ENCODE assay signal across 21 cellular contexts in the genomic region with DNA sequence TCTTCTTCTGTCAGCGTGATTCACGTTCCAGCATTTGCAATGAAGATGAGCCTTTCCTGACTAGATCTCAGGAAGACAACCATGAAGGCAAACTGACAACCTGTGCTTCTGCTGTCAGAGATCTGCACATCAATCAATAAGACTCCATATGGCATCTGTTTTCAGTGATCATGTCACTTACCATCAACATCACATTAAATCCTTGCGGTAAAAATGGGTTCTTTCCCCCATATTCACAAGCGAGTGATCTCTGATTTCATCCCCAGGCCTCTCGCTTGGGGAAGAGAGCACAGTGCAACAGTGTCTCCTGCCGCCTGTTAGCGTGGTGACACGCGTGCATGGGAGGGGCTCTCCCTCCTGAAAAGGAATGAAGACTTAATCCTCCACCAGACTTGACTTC. TPM values are rescaled to one million over a fixed set of nuclear protein-coding genes. Genes with fewer than 3 reads are reported as not detected.
DNase-seq lines count a peak whose midpoint lies in the region; ATAC-seq and TF ChIP-seq lines count a peak whose summit lies in the region.
"Had no signal": no experiment of that assay in that cellular context is flagged by ENCODE, and none has a peak within 500 bp of the region (broad histone marks: within the 10 kb centered on the region; RNA-seq: fewer than 3 reads in every experiment).

No MANE protein-coding gene starts in this region.

- POLR2A ChIA-PET in AG04449 (lab: Yijun Ruan, JAX): no interaction called here
- POLR2A ChIA-PET in OCI-LY7 (lab: Charles Lee): interaction anchor here (0.8 kb wide), 1 partner anchor 537 kb away, joined by 3 read pairs; no protein-coding TSS in a partner anchor

- H4K20me1 ChIP-seq in OCI-LY7 (ENCODE audit: insufficient read depth, low read length): no peaks in the 10 kb centered on the region

- H3K4me3 ChIP-seq in AG04449 (ENCODE audit: low read depth, low read length) (no peak overlapping the region), H7 (ENCODE audit: insufficient read depth, low read depth, low read length) (no peak overlapping the region), OCI-LY7 (ENCODE audit: low read depth, low read length, poor library complexity, severe bottlenecking) (no peak overlapping the region)
- H3K4me3 ChIP-seq: tibial nerve had no signal

- H3K9me3 ChIP-seq in OCI-LY7 (ENCODE audit: low read length): no peaks in the 10 kb centered on the region
- H3K9me3 ChIP-seq: tibial nerve had no signal

- H3K9me3 Mint-ChIP-seq in glutamatergic neuron (ENCODE audit: unreplicated experiment) (peaks cover 4% of the 10 kb centered on the region), osteocyte (ENCODE audit: unreplicated experiment) (no peaks in the 10 kb centered on the region)
- H3K9me3 Mint-ChIP-seq: activated naive CD4-positive, alpha-beta T cell treated with anti-CD3 and anti-CD28 coated beads, Interleukin-2, amount 50 U/mL, for 72 hours had no signal

- CTCF ChIA-PET in AG04449 (lab: Yijun Ruan, JAX) (interaction anchor here (0.9 to 5.6 kb wide), 3 partner anchors 21 to 609 kb away, joined by 3 to 120 read pairs (median 5); no protein-coding TSS in a partner anchor), OCI-LY7 (lab: Charles Lee; ENCODE audit: unreplicated experiment) (no interaction called here)

- no peaks in the 10 kb centered on the region for H3K27me3 Mint-ChIP-seq in glutamatergic neuron (ENCODE audit: unreplicated experiment)
- peaks cover 38% of the 10 kb centered on the region for H3K27me3 Mint-ChIP-seq in osteocyte (ENCODE audit: unreplicated experiment)

- no peak for ATAC-seq in left lobe of liver
- no peak for ATAC-seq in Right ventricle myocardium superior (ENCODE audit: poor library complexity)
- no peak for ATAC-seq in left ventricle myocardium superior
- ATAC-seq: activated naive CD4-positive, alpha-beta T cell treated with anti-CD3 and anti-CD28 coated beads, Interleukin-2, amount 50 U/mL, for 72 hours had no signal

- H3K4me1 Mint-ChIP-seq in glutamatergic neuron (ENCODE audit: low read depth, unreplicated experiment) (peaks cover 35% of the 10 kb centered on the region), osteocyte (ENCODE audit: unreplicated experiment) (peaks cover 3% of the 10 kb centered on the region)

- peak; percentile 12 for TF ChIP-seq CTCF in AG04449 (IDR thresholded peaks at IDR 0.05; ENCODE audit: insufficient read depth, low read length, missing control alignments)
- TF ChIP-seq CTCF in OCI-LY7 (conservative IDR thresholded peaks at IDR 0.05; ENCODE audit: low read length): 0 out of 2 replicates have a peak, but pooled peaks have one; percentile 22
- TF ChIP-seq CTCF in glutamatergic neuron (IDR thresholded peaks at IDR 0.05; ENCODE audit: partially characterized antibody, unreplicated experiment): no peak
- TF ChIP-seq CTCF in osteocyte (IDR thresholded peaks at IDR 0.05): no peak

- DNase-seq in AG04449 (ENCODE audit: low read depth, low spot score): no peak
- DNase-seq in H7: peak; percentile 25
- no peak for DNase-seq in OCI-LY7 (ENCODE audit: low spot score)
- peak; percentile 42 for DNase-seq in glutamatergic neuron
- no peak for DNase-seq in osteocyte (ENCODE audit: extremely low spot score, unreplicated experiment)
- no peak for DNase-seq in left lobe of liver (ENCODE audit: low spot score)
- DNase-seq in Right ventricle myocardium superior: no peak
- no peak for DNase-seq in left ventricle myocardium superior
- DNase-seq: activated CD4-positive, alpha-beta T cell treated with anti-CD3 and anti-CD28 coated beads, Interleukin-2, amount 50 U/mL, for 1 hour; activated T-cell treated with anti-CD3 and anti-CD28 coated beads, Interleukin-2, amount 50 U/mL, for 1 hour; DMS 273 treated with DMSO at 0.1 percent for 48 hours; effector memory CD4-positive, alpha-beta T cell; NCI-H1105; NCI-H510A treated with DMSO at 0.1 percent for 48 hours; stimulated activated CD4-positive, alpha-beta T cell treated with anti-CD3 and anti-CD28 coated beads, Interleukin-4, amount 100 ng/mL, for 4 hours; T-helper 2 cell had no signal

- H3K4me2 ChIP-seq in OCI-LY7 (ENCODE audit: low read length): peak overlapping the region; percentile 10

- H3K79me2 ChIP-seq in OCI-LY7 (ENCODE audit: insufficient read depth, low read depth, low read length): no peaks in the 10 kb centered on the region

- H3K4me3 Mint-ChIP-seq in glutamatergic neuron (ENCODE audit: unreplicated experiment) (peak overlapping the region; percentile 44), osteocyte (ENCODE audit: unreplicated experiment) (no peak overlapping the region)

- H3K27ac ChIP-seq in OCI-LY7 (ENCODE audit: low read depth, low read length, poor library complexity, severe bottlenecking): no peak overlapping the region
- H3K27ac ChIP-seq: tibial nerve had no signal

- H3K27ac Mint-ChIP-seq in glutamatergic neuron (ENCODE audit: unreplicated experiment) (peak overlapping the region; percentile 84), osteocyte (ENCODE audit: unreplicated experiment) (no peak overlapping the region)
- H3K27ac Mint-ChIP-seq: activated naive CD4-positive, alpha-beta T cell treated with anti-CD3 and anti-CD28 coated beads, Interleukin-2, amount 50 U/mL, for 72 hours had no signal

- peak overlapping the region; percentile 50 for H2AFZ ChIP-seq in OCI-LY7 (ENCODE audit: low read length)

- H3K36me3 Mint-ChIP-seq in glutamatergic neuron (ENCODE audit: unreplicated experiment): no peaks in the 10 kb centered on the region
- no peaks in the 10 kb centered on the region for H3K36me3 Mint-ChIP-seq in osteocyte (ENCODE audit: unreplicated experiment)
- H3K36me3 Mint-ChIP-seq: activated naive CD4-positive, alpha-beta T cell treated with anti-CD3 and anti-CD28 coated beads, Interleukin-2, amount 50 U/mL, for 72 hours had no signal

- no peaks in the 10 kb centered on the region for H3K9me2 ChIP-seq in OCI-LY7 (ENCODE audit: insufficient read depth, low read length)

- BruUV-seq in OCI-LY7 (replicated peaks; lab: Mats Ljungman, UMichigan): no TSS peak

- no peaks in the 10 kb centered on the region for H3K27me3 ChIP-seq in H7 (ENCODE audit: control insufficient read depth, insufficient read depth, low read length)

- H3K36me3 ChIP-seq in H7 (replicated peaks; ENCODE audit: control insufficient read depth, insufficient read depth, low read length) (no peaks in the 10 kb centered on the region), OCI-LY7 (ENCODE audit: insufficient read depth, low read length) (no peaks in the 10 kb centered on the region)
- H3K36me3 ChIP-seq: tibial nerve had no signal

- intact Hi-C loops in OCI-LY7 (cut with micrococcal nuclease; ENCODE audit: unreplicated experiment) (no loop called here), Right ventricle myocardium superior (cut with DNase I) (no loop called here), left ventricle myocardium superior (cut with micrococcal nuclease) (no loop called here)

- no peaks in the 10 kb centered on the region for H3K4me1 ChIP-seq in OCI-LY7 (ENCODE audit: insufficient read depth, low read length, poor library complexity, severe bottlenecking)

RNA-seq across cellular contexts. Expression of a gene that starts 11.1 kb away (rescaled TPM):
- total RNA-seq in H7 (2014; rRNA removed; shearing (Covaris generic)): not detected in 2 replicates
- 0.23 TPM in 1 of 2 replicates, not detected in the other for total RNA-seq in OCI-LY7 (2014; rRNA removed; shearing (Covaris generic))
- total RNA-seq in OCI-LY7 (2022) (not detected in 2 replicates), glutamatergic neuron (ENCODE audit: unreplicated experiment) (not detected), osteocyte (not detected in 2 replicates), left lobe of liver (not detected), Right ventricle myocardium superior (not detected), left ventricle myocardium superior (not detected)
- total RNA-seq: activated naive CD4-positive, alpha-beta T cell treated with anti-CD3 and anti-CD28 coated beads, Interleukin-2, amount 50 U/mL, for 72 hours; frontal cortex; H4; mesenteric fat pad; tibial nerve had no signal

Comparison
In these comparisons a context has a peak if more than half of its experiments do, and no peak if none do; other contexts are left out.
1. DNase-seq: peak in H7 (single experiment) and glutamatergic neuron (single experiment); none in AG04449 (single experiment), OCI-LY7 (single experiment), osteocyte (single experiment), left lobe of liver (single experiment), Right ventricle myocardium superior (single experiment) and left ventricle myocardium superior (single experiment).
2. CTCF ChIP-seq: peak in AG04449 (single experiment) and OCI-LY7 (single experiment); none in glutamatergic neuron (single experiment) and osteocyte (single experiment).